Comparison of ENCODE assay signal across 21 cellular contexts in the genomic region with DNA sequence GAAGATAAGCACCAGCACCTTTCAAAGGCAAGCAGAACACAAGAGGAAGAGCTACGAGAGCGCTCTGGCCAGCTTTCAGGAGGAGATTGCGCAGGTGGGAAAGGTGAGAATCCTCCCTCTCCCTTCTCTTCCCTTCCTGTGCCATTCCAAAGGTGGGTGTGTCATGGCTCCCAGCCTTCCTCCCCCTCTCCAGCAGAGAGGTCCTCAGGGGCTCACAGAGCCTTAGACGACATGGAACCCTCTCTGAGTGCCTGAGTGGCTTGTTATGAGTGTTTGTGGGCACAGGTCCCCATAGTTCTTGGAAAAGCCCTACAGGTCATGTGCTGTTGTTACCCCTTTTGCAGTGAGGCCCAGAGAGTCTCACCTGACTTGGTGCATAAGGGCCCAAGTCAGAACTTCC. TPM values are rescaled to one million over a fixed set of nuclear protein-coding genes. Genes with fewer than 3 reads are reported as not detected.
DNase-seq lines count a peak whose midpoint lies in the region; ATAC-seq and TF ChIP-seq lines count a peak whose summit lies in the region.
"Had no signal": no experiment of that assay in that cellular context is flagged by ENCODE, and none has a peak within 500 bp of the region (broad histone marks: within the 10 kb centered on the region; RNA-seq: fewer than 3 reads in every experiment).

No MANE protein-coding gene starts in this region.

- no peaks in the 10 kb centered on the region for H3K4me1 Mint-ChIP-seq in T-cell
- H3K4me1 Mint-ChIP-seq: B cell had no signal

- H3K27me3 ChIP-seq in heart left ventricle (no peaks in the 10 kb centered on the region), left lung (no peaks in the 10 kb centered on the region), osteoblast (ENCODE audit: insufficient read depth, low read length) (no peaks in the 10 kb centered on the region)
- H3K27me3 ChIP-seq: BLaER1 had no signal

- H3K4me1 ChIP-seq in heart left ventricle (no peaks in the 10 kb centered on the region), left lung (no peaks in the 10 kb centered on the region), osteoblast (ENCODE audit: insufficient read depth, low read length) (peaks cover 2% of the 10 kb centered on the region)

- ATAC-seq in heart left ventricle (no peak), left lung (peak; percentile 88), T-cell (replicated peaks in 1 of 4) (no peak)
- ATAC-seq: GM12878 had no signal

- intact Hi-C loops in cardiac septum (cut with DNase I) (no loop called here), heart left ventricle (cut with DNase I) (no loop called here), left lung (cut with DNase I) (no loop called here)

- no peaks in the 10 kb centered on the region for H3K9me3 Mint-ChIP-seq in T-cell
- H3K9me3 Mint-ChIP-seq: CD4-positive, alpha-beta T cell; CD8-positive, alpha-beta memory T cell had no signal

- H3K27ac Mint-ChIP-seq in T-cell = no peak overlapping the region
- H3K27ac Mint-ChIP-seq: B cell; CD4-positive, alpha-beta T cell had no signal

- DNase-seq in cardiac septum (ENCODE audit: low spot score) (peak; percentile 64), heart left ventricle (no peak), left lung (peak in 1 of 2 donors; percentile 52), osteoblast (ENCODE audit: insufficient read length, low spot score, missing footprints) (peak; percentile 6), NCI-H1048 (lab: John Stamatoyannopoulos, UW) (no peak), T-cell (no peak), inferior parietal cortex (ENCODE audit: extremely low spot score) (no peak)
- DNase-seq: CD4-positive, alpha-beta T cell; CD8-positive, alpha-beta memory T cell; DMS 273 treated with DMSO at 0.1 percent for 48 hours; DMS79; EL; GDM1; GM23248; H7; HCEC 1CT had no signal

- H3K36me3 ChIP-seq in heart left ventricle (peaks cover 0 to 76% (median 53%) of the 10 kb centered on the region in 9 donors), left lung (peaks cover 0 to 36% of the 10 kb centered on the region in 2 donors), osteoblast (ENCODE audit: insufficient read depth, low read length) (peaks cover 3% of the 10 kb centered on the region)
- H3K36me3 ChIP-seq: BLaER1 had no signal

- WGBS in heart left ventricle, 4 donors = 84 to 90% (median 88%) methylated on average over 4 of the region's 4 CpGs

- peaks cover 53% of the 10 kb centered on the region for H3K36me3 Mint-ChIP-seq in T-cell

- no peak for TF ChIP-seq POLR2A in heart left ventricle (IDR thresholded peaks at IDR 0.05)

- no peak overlapping the region for H2AFZ ChIP-seq in osteoblast (ENCODE audit: low read length)
- H2AFZ ChIP-seq: GM23248 had no signal

- H3K4me2 ChIP-seq in osteoblast (ENCODE audit: insufficient read depth, low read length) = no peak overlapping the region
- H3K4me2 ChIP-seq: BLaER1 had no signal

- POLR2A ChIA-PET in T-cell (lab: Charles Lee) = no interaction called here

- no peaks in the 10 kb centered on the region for H3K9me3 ChIP-seq in heart left ventricle
- H3K9me3 ChIP-seq in left lung = no peaks in the 10 kb centered on the region
- H3K9me3 ChIP-seq in osteoblast (ENCODE audit: low read depth, low read length) = no peaks in the 10 kb centered on the region
- H3K9me3 ChIP-seq: BLaER1 had no signal

- H3K4me3 ChIP-seq in heart left ventricle (no peak overlapping the region), left lung (no peak overlapping the region), osteoblast (ENCODE audit: insufficient read depth, low read length) (no peak overlapping the region)
- H3K4me3 ChIP-seq: BLaER1, GM12878, GM23248 had no signal

- no peaks in the 10 kb centered on the region for H3K79me2 ChIP-seq in osteoblast (ENCODE audit: insufficient read depth, low read length)

- H3K27ac ChIP-seq in heart left ventricle (no peak overlapping the region), left lung (no peak overlapping the region), osteoblast (ENCODE audit: low read depth, low read length) (no peak overlapping the region)
- H3K27ac ChIP-seq: 22Rv1, BLaER1, C4-2B, GM23248 had no signal

- H4K20me1 ChIP-seq in osteoblast (ENCODE audit: insufficient read depth, low read length) = no peaks in the 10 kb centered on the region
- H4K20me1 ChIP-seq: BLaER1 had no signal

- CTCF ChIA-PET in T-cell (lab: Charles Lee) = no interaction called here

- TF ChIP-seq CTCF in heart left ventricle (IDR thresholded peaks at IDR 0.05) (no peak), left lung (IDR thresholded peaks at IDR 0.05) (no peak), osteoblast (IDR thresholded peaks at IDR 0.05; ENCODE audit: extremely low read depth, low read depth, low read length) (no peak)

- no peak overlapping the region for H3K4me3 Mint-ChIP-seq in T-cell
- H3K4me3 Mint-ChIP-seq: B cell; CD4-positive, alpha-beta T cell; CD8-positive, alpha-beta memory T cell had no signal

- no peaks in the 10 kb centered on the region for H3K27me3 Mint-ChIP-seq in T-cell
- H3K27me3 Mint-ChIP-seq: B cell; CD4-positive, alpha-beta T cell; CD8-positive, alpha-beta memory T cell had no signal

RNA-seq across cellular contexts. Expression of a gene that starts 5.8 kb away (rescaled TPM):
- total RNA-seq in cardiac septum (2.2 TPM), heart left ventricle (1 to 10 TPM in 8 of 9 donors, under 1 TPM in 1; 0.69 to 4.9 (median 2.2) TPM), left lung (1 to 10 TPM; 2.7 to 5.1 TPM), osteoblast (4.7 and 6.2 TPM in 2 replicates), T-cell (10 to 100 TPM in 4 of 5 donors, 1 to 10 TPM in 1; 9.6 to 12.9 (median 10.4) TPM)
- polyA plus RNA-seq in heart left ventricle = 1 to 10 TPM in 1 of 2 donors, under 1 TPM in 1; 0.55 to 5.3 TPM

Comparison
In these comparisons a context has a peak if more than half of its experiments do, and no peak if none do; other contexts are left out.
1. DNase-seq: peak in cardiac septum (single experiment) and osteoblast (single experiment); none in heart left ventricle (0 of 5), NCI-H1048 (single experiment), T-cell (0 of 34) and inferior parietal cortex (single experiment).